ENCODE assay signal across 9 cellular contexts in genomic region chr2:62410926-62411456, GRCh38.
DNase-seq lines count a peak whose midpoint lies in the region; ATAC-seq and TF ChIP-seq lines count a peak whose summit lies in the region.
"Had no signal": no experiment of that assay in that cellular context is flagged by ENCODE, and none has a peak within 500 bp of the region (broad histone marks: within the 10 kb centered on the region; RNA-seq: fewer than 3 reads in every experiment).

No MANE protein-coding gene starts in this region.

- H3K4me1 ChIP-seq in fibroblast of lung (ENCODE audit: control insufficient read depth, extremely low read depth, insufficient read depth, low read length) = peaks cover 6% of the 10 kb centered on the region
- H3K4me1 ChIP-seq in prostate gland (replicated peaks) = peaks cover 6% of the 10 kb centered on the region

- no peaks in the 10 kb centered on the region for H3K36me3 ChIP-seq in fibroblast of lung (ENCODE audit: control insufficient read depth, insufficient read depth, low read length)
- H3K36me3 ChIP-seq in prostate gland = no peaks in the 10 kb centered on the region

- peak overlapping the region; percentile 98 for H2AFZ ChIP-seq in fibroblast of lung (ENCODE audit: low read length)

- H3K27me3 ChIP-seq in fibroblast of lung (ENCODE audit: control insufficient read depth, insufficient read depth, low read length) = no peaks in the 10 kb centered on the region
- no peaks in the 10 kb centered on the region for H3K27me3 ChIP-seq in prostate gland (replicated peaks; ENCODE audit: insufficient read depth)

- ATAC-seq in GM21723 (IDR thresholded peaks at IDR 0.05; ENCODE audit: unreplicated experiment) = no peak
- no peak for ATAC-seq in HG03097 (IDR thresholded peaks at IDR 0.05; ENCODE audit: low FRiP score, unreplicated experiment)

- no peak overlapping the region for H3K4me2 ChIP-seq in fibroblast of lung (ENCODE audit: extremely low read depth, insufficient read depth, low read length)

- H3K9me3 ChIP-seq in fibroblast of lung (ENCODE audit: control insufficient read depth, insufficient read depth, low read depth, low read length) (no peaks in the 10 kb centered on the region), prostate gland (no peaks in the 10 kb centered on the region)

- peak; percentile 51 for DNase-seq in COLO829 (ENCODE audit: low spot score)
- peak; percentile 84 for DNase-seq in SW480 (ENCODE audit: low spot score)
- DNase-seq in fibroblast of lung (ENCODE audit: low read depth in 2 of 2) = no peak
- no peak for DNase-seq in prostate gland (ENCODE audit: low spot score)
- no peak for DNase-seq in NCI-H2227 treated with DMSO at 0.1 percent for 48 hours (lab: John Stamatoyannopoulos, UW)
- no peak for DNase-seq in MV-4-11 (lab: John Stamatoyannopoulos, UW)
- DNase-seq: NCI-H1694 treated with DMSO at 0.1 percent for 48 hours had no signal

- H3K27ac ChIP-seq in fibroblast of lung (ENCODE audit: insufficient read depth, low read length) (no peak overlapping the region), prostate gland (peak overlapping the region; percentile 65 to 69)

- H3K4me3 ChIP-seq in fibroblast of lung (replicated peaks in 1 of 4; ENCODE audit: control extremely low read depth in 1 of 4, insufficient read depth in 1 of 4, low read depth in 3 of 4, low read length in 4 of 4) (no peak overlapping the region), prostate gland (no peak overlapping the region)

- H3K79me2 ChIP-seq in fibroblast of lung (ENCODE audit: control insufficient read depth, insufficient read depth, low read length) = no peaks in the 10 kb centered on the region

- TF ChIP-seq POLR2A in prostate gland (IDR thresholded peaks at IDR 0.05) = no peak

- H4K20me1 ChIP-seq in fibroblast of lung (ENCODE audit: control insufficient read depth, extremely low read depth, insufficient read depth, low read length) = no peaks in the 10 kb centered on the region

- H3K9ac ChIP-seq in fibroblast of lung (ENCODE audit: insufficient read depth, low read length) = no peak overlapping the region

- 41% methylated on average over 2 of the region's 2 CpGs for WGBS in prostate gland

- intact Hi-C loops in prostate gland (cut with DNase I) = loop anchor here (1.0 to 5.0 kb wide), 3 partner anchors 214 to 493 kb away; partner anchors contain the start of gene B3GNT2

- no peak for TF ChIP-seq CTCF in fibroblast of lung (conservative IDR thresholded peaks at IDR 0.05 in 1 of 2, IDR thresholded peaks at IDR 0.05 in 1 of 2; ENCODE audit: low read depth in 1 of 2, low read length in 2 of 2)
- TF ChIP-seq CTCF in prostate gland (IDR thresholded peaks at IDR 0.05) = no peak

Comparison
In these comparisons a context has a peak if more than half of its experiments do, and no peak if none do; other contexts are left out.
1. DNase-seq: peak in COLO829 (single experiment) and SW480 (single experiment); none in fibroblast of lung (0 of 2), prostate gland (single experiment), NCI-H2227 treated with DMSO at 0.1 percent for 48 hours (single experiment) and MV-4-11 (single experiment).